ENCODE assay signal across 30 cellular contexts in the genomic region with DNA sequence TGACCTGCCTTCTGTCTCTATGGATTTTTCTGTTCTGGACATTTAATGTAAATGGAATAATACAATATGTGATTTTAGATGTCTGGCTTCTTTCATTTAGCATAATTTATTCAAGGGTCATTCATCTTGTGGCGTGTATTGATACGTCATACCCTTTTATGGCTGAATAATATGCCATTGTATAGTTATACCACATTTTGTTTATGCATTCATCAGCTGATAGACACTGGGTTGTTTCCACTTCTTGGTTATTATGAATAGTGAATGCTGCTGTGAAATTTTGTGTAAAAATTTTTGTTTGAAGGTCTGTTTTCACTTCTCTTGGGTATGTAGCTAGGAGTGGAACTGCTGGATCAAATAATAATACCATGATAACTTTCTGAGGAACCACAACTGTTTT.
"Had no signal": no experiment of that assay in that cellular context is flagged by ENCODE, and none has a peak within 500 bp of the region (broad histone marks: within the 10 kb centered on the region; RNA-seq: fewer than 3 reads in every experiment).

No MANE protein-coding gene starts in this region.

- H3K27me3 ChIP-seq: ascending aorta, cardiac muscle cell had no signal

- DNase-seq: activated B cell treated with CpG ODN at 0.5 μM for 24 hours; activated CD4-positive, alpha-beta memory T cell treated with anti-CD3 and anti-CD28 coated beads for 36 hours; activated CD4-positive, alpha-beta T cell treated with anti-CD3 and anti-CD28 coated beads for 4 hours; activated CD4-positive, alpha-beta T cell treated with anti-CD3 and anti-CD28 coated beads, Interleukin-2, amount 10 ng/mL, durations not matched to agents 24 days and 14 days; activated CD4-positive, alpha-beta T cell treated with anti-CD3 and anti-CD28 coated beads, Interleukin-2, amount 50 U/mL, for 1 hour; activated CD4-positive, alpha-beta T cell treated with anti-CD3 and anti-CD28 coated beads, Interleukin-2, amount 50 U/mL, for 4 hours; activated CD4-positive, CD25-positive, alpha-beta regulatory T cell treated with anti-CD3 and anti-CD28 coated beads, Interleukin-2, amount 50 U/mL, for 72 hours; activated CD8-positive, alpha-beta memory T cell treated with anti-CD3 and anti-CD28 coated beads, Interleukin-2, amount 50 U/mL, for 4 hours; activated CD8-positive, alpha-beta T cell treated with anti-CD3 and anti-CD28 coated beads for 36 hours; activated effector memory CD4-positive, alpha-beta T cell treated with Interleukin-2 at 50 U/mL for 16 hours; activated gamma-delta T cell; activated naive CD4-positive, alpha-beta T cell treated with anti-CD3 and anti-CD28 coated beads, Interleukin-2, amount 10 ng/mL, durations not matched to agents 7 days and 5 days; activated naive CD4-positive, alpha-beta T cell treated with Interleukin-2 at 50 U/mL for 16 hours; activated naive CD8-positive, alpha-beta T cell treated with anti-CD3 and anti-CD28 coated beads, Interleukin-2, amount 10 ng/mL, durations not matched to agents 7 days and 5 days; activated naive CD8-positive, alpha-beta T cell treated with anti-CD3 and anti-CD28 coated beads, Interleukin-2, amount 50 U/mL, for 24 hours; activated T-cell treated with anti-CD3 and anti-CD28 coated beads for 4 hours; activated T-cell treated with anti-CD3 and anti-CD28 coated beads, Interleukin-2, amount 50 U/mL, for 1 hour; activated T-cell treated with anti-CD3 and anti-CD28 coated beads, Interleukin-2, amount 50 U/mL, for 4 hours; activated T-cell treated with anti-CD3 and anti-CD28 coated beads, Interleukin-2, amount 50 U/mL, for 72 hours; amygdala; anterior cingulate cortex; caudate nucleus; cerebellar nuclear complex; T-helper 1 cell; T-helper 2 cell; T-helper 9 cell had no signal

- H3K36me3 ChIP-seq: ascending aorta, cardiac muscle cell had no signal

- ATAC-seq: activated CD8-positive, alpha-beta T cell treated with anti-CD3 and anti-CD28 coated beads for 36 hours; activated naive CD8-positive, alpha-beta T cell treated with anti-CD3 and anti-CD28 coated beads, Interleukin-2, amount 50 U/mL, for 24 hours; activated T-cell treated with anti-CD3 and anti-CD28 coated beads, Interleukin-2, amount 50 U/mL, for 4 hours; activated T-cell treated with anti-CD3 and anti-CD28 coated beads, Interleukin-2, amount 50 U/mL, for 72 hours; activated T-helper 17 cell treated with anti-CD3 and anti-CD28 coated beads, Interleukin-2, amount 50 U/mL, for 72 hours had no signal

- H3K27ac ChIP-seq: ascending aorta, cardiac muscle cell, VCaP had no signal

- H3K4me3 ChIP-seq: ascending aorta, cardiac muscle cell had no signal

- H3K4me1 ChIP-seq: ascending aorta had no signal

- H3K9me3 ChIP-seq: ascending aorta had no signal
